ENCODE assay signal across 1 cellular context in the genomic region with DNA sequence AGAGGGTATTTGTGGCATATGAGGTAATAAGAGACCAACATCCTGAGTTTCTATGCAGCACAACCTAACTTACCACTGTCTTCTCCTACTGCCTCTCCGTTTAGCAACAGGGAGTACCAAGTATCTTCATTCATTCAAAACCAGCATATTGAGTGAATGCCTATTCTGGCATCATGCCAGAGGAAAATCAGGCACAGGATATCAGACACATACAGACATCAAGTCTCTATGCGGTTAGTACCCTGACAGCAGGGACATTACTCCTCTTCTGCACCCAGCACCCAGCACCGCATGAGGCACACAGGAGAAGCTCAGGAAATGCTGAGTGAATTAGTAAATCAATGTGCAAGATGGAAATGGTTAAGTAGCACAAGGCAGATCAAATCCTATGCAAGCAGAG.
TF ChIP-seq lines count a peak whose summit lies in the region.

No MANE protein-coding gene starts in this region.

TF ChIP-seq in K562, 482 proteins besides CTCF, POLR2A, EP300 and RAD21 (continued from another document):
- no peak for TF ChIP-seq SFPQ (IDR thresholded peaks at IDR 0.05; ENCODE audit: low read depth, low read length)
- no peak for TF ChIP-seq HDAC2 (IDR thresholded peaks at IDR 0.05)
- TF ChIP-seq, protein P1, sequence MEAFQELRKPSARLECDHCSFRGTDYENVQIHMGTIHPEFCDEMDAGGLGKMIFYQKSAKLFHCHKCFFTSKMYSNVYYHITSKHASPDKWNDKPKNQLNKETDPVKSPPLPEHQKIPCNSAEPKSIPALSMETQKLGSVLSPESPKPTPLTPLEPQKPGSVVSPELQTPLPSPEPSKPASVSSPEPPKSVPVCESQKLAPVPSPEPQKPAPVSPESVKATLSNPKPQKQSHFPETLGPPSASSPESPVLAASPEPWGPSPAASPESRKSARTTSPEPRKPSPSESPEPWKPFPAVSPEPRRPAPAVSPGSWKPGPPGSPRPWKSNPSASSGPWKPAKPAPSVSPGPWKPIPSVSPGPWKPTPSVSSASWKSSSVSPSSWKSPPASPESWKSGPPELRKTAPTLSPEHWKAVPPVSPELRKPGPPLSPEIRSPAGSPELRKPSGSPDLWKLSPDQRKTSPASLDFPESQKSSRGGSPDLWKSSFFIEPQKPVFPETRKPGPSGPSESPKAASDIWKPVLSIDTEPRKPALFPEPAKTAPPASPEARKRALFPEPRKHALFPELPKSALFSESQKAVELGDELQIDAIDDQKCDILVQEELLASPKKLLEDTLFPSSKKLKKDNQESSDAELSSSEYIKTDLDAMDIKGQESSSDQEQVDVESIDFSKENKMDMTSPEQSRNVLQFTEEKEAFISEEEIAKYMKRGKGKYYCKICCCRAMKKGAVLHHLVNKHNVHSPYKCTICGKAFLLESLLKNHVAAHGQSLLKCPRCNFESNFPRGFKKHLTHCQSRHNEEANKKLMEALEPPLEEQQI (IDR thresholded peaks at IDR 0.05), result no peak
- TF ChIP-seq ZNF644 (tag; IDR thresholded peaks at IDR 0.05; ENCODE audit: low read depth), result no peak
- TF ChIP-seq KDM5B (IDR thresholded peaks at IDR 0.05; ENCODE audit: insufficient replicate concordance, low read depth, low read length), result no peak
- TF ChIP-seq MYNN (IDR thresholded peaks at IDR 0.05), result no peak
- TF ChIP-seq MYNN (CRISPR knock-in tag; IDR thresholded peaks at IDR 0.05), result no peak
- no peak for TF ChIP-seq SNIP1 (IDR thresholded peaks at IDR 0.05; ENCODE audit: low read depth)
- no peak for TF ChIP-seq FOXJ2 (tag; IDR thresholded peaks at IDR 0.05)
- peak; percentile 89 for TF ChIP-seq NFIC (IDR thresholded peaks at IDR 0.05)
